8 cellular contexts compared by ENCODE assay signal in genomic region chr2:96264656-96265348, GRCh38. TPM values are rescaled to one million over a fixed set of nuclear protein-coding genes. Genes with fewer than 3 reads are reported as not detected.
DNase-seq lines count a peak whose midpoint lies in the region; ATAC-seq and TF ChIP-seq lines count a peak whose summit lies in the region.

No MANE protein-coding gene starts in this region.

- H3K4me1 ChIP-seq in SJSA1 (replicated peaks) (peaks cover 35% of the 10 kb centered on the region), right lobe of liver (peaks cover 0 to 51% (median 28%) of the 10 kb centered on the region in 4 donors)

- H3K36me3 ChIP-seq in SJSA1 (peaks cover 65% of the 10 kb centered on the region), right lobe of liver (peaks cover 0 to 22% (median 11%) of the 10 kb centered on the region in 4 donors)

- intact Hi-C loops in right lobe of liver (cut with DNase I) = no loop called here

- DNase-seq in SIG-M5 treated with dmso at 0.1 percent for 504 hours (lab: John Stamatoyannopoulos, UW; ENCODE audit: unreplicated experiment) (peak; percentile 64), SIG-M5 (lab: John Stamatoyannopoulos, UW) (no peak), HL-60 (ENCODE audit: low read depth in 1 of 2, low spot score in 1 of 2) (peak in 1 of 2 experiments; percentile 46), SJSA1 (ENCODE audit: low read depth in 1 of 2, low spot score in 2 of 2) (peak in 1 of 2 experiments; percentile 27), cerebellar cortex (ENCODE audit: low spot score) (peak; percentile 50), right lobe of liver (peak in 2 of 3 donors; percentile 59 to 68), superior temporal gyrus (ENCODE audit: extremely low spot score) (peak; percentile 39), GDM1 (lab: John Stamatoyannopoulos, UW) (no peak)

- no peak for TF ChIP-seq POLR2A in right lobe of liver (IDR thresholded peaks at IDR 0.05)

- H3K9me3 ChIP-seq in SJSA1 (replicated peaks) (no peaks in the 10 kb centered on the region), right lobe of liver (no peaks in the 10 kb centered on the region)

- TF ChIP-seq CTCF in HL-60 (IDR thresholded peaks at IDR 0.05; ENCODE audit: insufficient read depth, low read length) (peak; percentile 28), right lobe of liver (IDR thresholded peaks at IDR 0.05) (peak in 2 of 4 donors; percentile 14 to 23)

- WGBS in right lobe of liver (ENCODE audit: insufficient coverage, low coverage, low lambda C conversion rate, missing lambda C conversion rate) = 41% methylated on average over 11 of the region's 33 CpGs

- H3K27ac ChIP-seq in HL-60 (replicated peaks) (peak overlapping the region; percentile 57), SJSA1 (no peak overlapping the region), right lobe of liver (peak overlapping the region; percentile 70 to 86 (median 84))

- H3K27me3 ChIP-seq in HL-60 (ENCODE audit: insufficient read depth, poor library complexity, severe bottlenecking) (no peaks in the 10 kb centered on the region), SJSA1 (replicated peaks) (no peaks in the 10 kb centered on the region), right lobe of liver (no peaks in the 10 kb centered on the region)

- no peak for ATAC-seq in right lobe of liver

- H3K4me3 ChIP-seq in HL-60 (replicated peaks; ENCODE audit: insufficient read depth, low read length) (peak overlapping the region; percentile 97), SJSA1 (peak overlapping the region; percentile 87), right lobe of liver (peak overlapping the region; percentile 95 to 98 (median 97))

RNA-seq across cellular contexts. Expression of gene TMEM127, which starts 1.0 kb away (rescaled TPM):
- total RNA-seq in SJSA1 (2014; rRNA removed; shearing (Covaris generic)) = 24.3 and 25.1 TPM in 2 replicates
- total RNA-seq in right lobe of liver = 10 to 100 TPM; 28.3 to 42.6 (median 32.8) TPM

RNA-seq across cellular contexts. Expression of gene CIAO1, which starts 1.2 kb away (rescaled TPM):
- total RNA-seq in SJSA1 (2014; rRNA removed; shearing (Covaris generic)) = 86.9 and 88.2 TPM in 2 replicates
- total RNA-seq in right lobe of liver = 10 to 100 TPM; 39.8 to 80.3 (median 45.0) TPM

RNA-seq across cellular contexts. Expression of gene SNRNP200, which starts 40.5 kb away (rescaled TPM):
- total RNA-seq in SJSA1 (2014; rRNA removed; shearing (Covaris generic)) = 29.9 and 33.1 TPM in 2 replicates
- total RNA-seq in right lobe of liver = 10 to 100 TPM; 43.6 to 52.5 (median 46.8) TPM

RNA-seq across cellular contexts. Expression of gene STARD7, which starts 56.2 kb away (rescaled TPM):
- 148 and 188 TPM in 2 replicates for total RNA-seq in SJSA1 (2014; rRNA removed; shearing (Covaris generic))
- total RNA-seq in right lobe of liver = 10 to 100 TPM; 52.8 to 83.9 (median 65.4) TPM

Comparison
In these comparisons a context has a peak if more than half of its experiments do, and no peak if none do; other contexts are left out.
1. DNase-seq: peak in SIG-M5 treated with dmso at 0.1 percent for 504 hours (single experiment), cerebellar cortex (single experiment), right lobe of liver (2 of 3) and superior temporal gyrus (single experiment); none in SIG-M5 (single experiment) and GDM1 (single experiment).
2. Peak in every context shown above with its lines, with median percentiles within 50 percentile points of each other: H3K4me3 ChIP-seq.